In genomic region chr3:115623414-115623868, GRCh38 we compare ENCODE assay signal across 10 cellular contexts. TPM values are rescaled to one million over a fixed set of nuclear protein-coding genes. Genes with fewer than 3 reads are reported as not detected.
A peak's percentile ranks its signal among the peaks of the same experiment; 100 is the strongest.
DNase-seq lines count a peak whose midpoint lies in the region; ATAC-seq, FAIRE-seq and TF ChIP-seq lines count a peak whose summit lies in the region.
"Had no signal": no experiment of that assay in that cellular context is flagged by ENCODE, and none has a peak within 500 bp of the region (broad histone marks: within the 10 kb centered on the region; RNA-seq: fewer than 3 reads in every experiment).

Gene GAP43 (plus strand): TSS chr3:115623510. CDS start chr3:115623690, 180 bp downstream.

- POLR2A ChIA-PET in activated CD8-positive, alpha-beta T cell treated with anti-CD3 and anti-CD28 coated beads for 36 hours (lab: Charles Lee): no interaction called here

- peak within 1 kb of the TSS; percentile 73 for H3K9ac ChIP-seq in HUES64 (ENCODE audit: low read depth, low read length)

- H3K27ac Mint-ChIP-seq in activated CD8-positive, alpha-beta T cell treated with anti-CD3 and anti-CD28 coated beads for 36 hours: no peak within 1 kb of the TSS
- H3K27ac Mint-ChIP-seq: activated naive CD4-positive, alpha-beta T cell treated with anti-CD3 and anti-CD28 coated beads, Interleukin-2, amount 50 U/mL, for 72 hours had no signal

- under 1% methylated on average over 16 of the region's 16 CpGs for WGBS in HUES64
- 4 to 11% (median 7%) methylated on average over 16 of the region's 16 CpGs for WGBS in heart left ventricle, 4 donors
- WGBS in pancreas, 2 donors: 3 to 6% methylated on average over 16 of the region's 16 CpGs

- intact Hi-C loops in activated CD8-positive, alpha-beta T cell treated with anti-CD3 and anti-CD28 coated beads for 36 hours (cut with micrococcal nuclease): no loop called here
- intact Hi-C loops in heart left ventricle (cut with DNase I): no loop called here
- intact Hi-C loops in pancreas (cut with DNase I): no loop called here

- TF ChIP-seq CTCF in AG09309 (IDR thresholded peaks at IDR 0.05; ENCODE audit: control insufficient read depth, insufficient read depth, low read depth, low read length, missing control alignments) (no peak), heart left ventricle (IDR thresholded peaks at IDR 0.05) (no peak), pancreas (IDR thresholded peaks at IDR 0.05) (no peak)
- no peak for TF ChIP-seq CTCF in activated CD8-positive, alpha-beta T cell treated with anti-CD3 and anti-CD28 coated beads for 36 hours (IDR thresholded peaks at IDR 0.05)

- peaks cover 8% of the 10 kb centered on the region for H3K4me1 Mint-ChIP-seq in activated CD8-positive, alpha-beta T cell treated with anti-CD3 and anti-CD28 coated beads for 36 hours (ENCODE audit: low read depth)

- no peak for TF ChIP-seq POLR2A in heart left ventricle (IDR thresholded peaks at IDR 0.05)

- H3K4me1 ChIP-seq in HUES64 (ENCODE audit: insufficient read depth, low read length) (peaks cover 43% of the 10 kb centered on the region), heart left ventricle (peaks cover 0 to 11% (median 8%) of the 10 kb centered on the region in 12 donors), pancreas (no peaks in the 10 kb centered on the region)

- no peak for FAIRE-seq in pancreas (lab: Jason Lieb, UNC)
- FAIRE-seq: GM12878 had no signal

- ATAC-seq in activated CD8-positive, alpha-beta T cell treated with anti-CD3 and anti-CD28 coated beads for 36 hours: peak; percentile 76
- peak; percentile 77 to 98 (median 92) for ATAC-seq in heart left ventricle
- peak; percentile 55 to 91 (median 81) for ATAC-seq in pancreas
- no peak for ATAC-seq in GM19395 (IDR thresholded peaks at IDR 0.05; ENCODE audit: unreplicated experiment)
- ATAC-seq: GM12878 had no signal

- H3K27me3 ChIP-seq in HUES64 (ENCODE audit: insufficient read depth, low read length): no peaks in the 10 kb centered on the region
- peaks cover 0 to 25% (median 9%) of the 10 kb centered on the region in 9 donors for H3K27me3 ChIP-seq in heart left ventricle
- H3K27me3 ChIP-seq in pancreas: peaks cover 0 to 7% (median 0%) of the 10 kb centered on the region in 4 donors

- H3K27ac ChIP-seq in HUES64 (ENCODE audit: low read depth, low read length) (peak within 1 kb of the TSS; percentile 28), heart left ventricle (no peak within 1 kb of the TSS), pancreas (no peak within 1 kb of the TSS)

- H3K4me3 Mint-ChIP-seq in activated CD8-positive, alpha-beta T cell treated with anti-CD3 and anti-CD28 coated beads for 36 hours: no peak within 1 kb of the TSS

- H3K9me3 ChIP-seq in HUES64 (ENCODE audit: insufficient read depth, low read depth, low read length) (no peaks in the 10 kb centered on the region), heart left ventricle (no peaks in the 10 kb centered on the region), pancreas (no peaks in the 10 kb centered on the region)

- H3K27me3 Mint-ChIP-seq in activated CD8-positive, alpha-beta T cell treated with anti-CD3 and anti-CD28 coated beads for 36 hours: peaks cover 42% of the 10 kb centered on the region

- H3K36me3 ChIP-seq in HUES64 (ENCODE audit: insufficient read depth, low read length) (no peaks in the 10 kb centered on the region), heart left ventricle (no peaks in the 10 kb centered on the region), pancreas (no peaks in the 10 kb centered on the region)

- DNase-seq in AG09309 (ENCODE audit: low read depth) (peak; percentile 75), heart left ventricle (peak in 4 of 5 donors; percentile 32 to 63 (median 40)), pancreas (peak in 5 of 6 donors; percentile 3 to 53 (median 22)), activated gamma-delta T cell (lab: John Stamatoyannopoulos, UW) (no peak), activated gamma-delta T cell treated with Interleukin-2 at 50 U/mL for 16 hours (no peak)
- peak; percentile 30 for DNase-seq in activated CD8-positive, alpha-beta T cell treated with anti-CD3 and anti-CD28 coated beads for 36 hours

- no peaks in the 10 kb centered on the region for H3K36me3 Mint-ChIP-seq in activated CD8-positive, alpha-beta T cell treated with anti-CD3 and anti-CD28 coated beads for 36 hours (ENCODE audit: low read depth)
- H3K36me3 Mint-ChIP-seq: activated naive CD4-positive, alpha-beta T cell treated with anti-CD3 and anti-CD28 coated beads, Interleukin-2, amount 50 U/mL, for 72 hours had no signal

- H3K4me3 ChIP-seq in AG09309 (ENCODE audit: control insufficient read depth, low read depth, low read length) (peak within 1 kb of the TSS; percentile 38), HUES64 (ENCODE audit: low read length) (peak within 1 kb of the TSS; percentile 67), heart left ventricle (peak within 1 kb of the TSS in 11 of 12 donors; percentile 22 to 58 (median 39)), pancreas (peak within 1 kb of the TSS in 1 of 4 donors; percentile 32)
- H3K4me3 ChIP-seq: GM12878 had no signal

- no peaks in the 10 kb centered on the region for H3K9me3 Mint-ChIP-seq in activated CD8-positive, alpha-beta T cell treated with anti-CD3 and anti-CD28 coated beads for 36 hours
- H3K9me3 Mint-ChIP-seq: activated naive CD4-positive, alpha-beta T cell treated with anti-CD3 and anti-CD28 coated beads, Interleukin-2, amount 50 U/mL, for 72 hours had no signal

- CTCF ChIA-PET in activated CD8-positive, alpha-beta T cell treated with anti-CD3 and anti-CD28 coated beads for 36 hours (lab: Charles Lee): interaction anchor here (1.5 kb wide), 1 partner anchor 9 kb away, joined by 4 read pairs; no protein-coding TSS in a partner anchor

RNA-seq across cellular contexts. Expression of gene GAP43, which starts in this region (rescaled TPM):
- 22.6 TPM for polyA plus RNA-seq in HUES64 (2013, experiment 1 of 2)
- polyA plus RNA-seq in HUES64 (2013, experiment 2 of 2): 25.5 TPM
- total RNA-seq in activated CD8-positive, alpha-beta T cell treated with anti-CD3 and anti-CD28 coated beads for 36 hours: not detected
- total RNA-seq in heart left ventricle (1 to 10 TPM in 5 of 9 donors, under 1 TPM in 3, not detected in 1; 0.56 to 4.7 (median 1.2) TPM), pancreas (under 1 TPM; 0.09 to 0.79 (median 0.14) TPM)
- polyA plus RNA-seq in heart left ventricle (1 to 10 TPM in 1 of 2 donors, under 1 TPM in 1; 0.11 to 3.3 TPM), pancreas (1 to 10 TPM in 1 of 2 donors, under 1 TPM in 1; 0.27 to 2.2 TPM)
- total RNA-seq: activated naive CD4-positive, alpha-beta T cell treated with anti-CD3 and anti-CD28 coated beads, Interleukin-2, amount 50 U/mL, for 72 hours; GM12878 had no signal

Comparison
In these comparisons a context has a peak if more than half of its experiments do, and no peak if none do; other contexts are left out.
1. Peak in DNase-seq and ATAC-seq in activated CD8-positive, alpha-beta T cell treated with anti-CD3 and anti-CD28 coated beads for 36 hours; RNA of the gene not detected or under 1 TPM.
2. DNase-seq: peak in AG09309 (single experiment), heart left ventricle (4 of 5) and pancreas (5 of 6); none in activated gamma-delta T cell (single experiment) and activated gamma-delta T cell treated with Interleukin-2 at 50 U/mL for 16 hours (single experiment).